Comparison of ENCODE assay signal across 13 cellular contexts in genomic region chr20:18465536-18466200, GRCh38. TPM values are rescaled to one million over a fixed set of nuclear protein-coding genes. Genes with fewer than 3 reads are reported as not detected.
A peak's percentile ranks its signal among the peaks of the same experiment; 100 is the strongest.
DNase-seq lines count a peak whose midpoint lies in the region; ATAC-seq and TF ChIP-seq lines count a peak whose summit lies in the region.
"Had no signal": no experiment of that assay in that cellular context is flagged by ENCODE, and none has a peak within 500 bp of the region (broad histone marks: within the 10 kb centered on the region; RNA-seq: fewer than 3 reads in every experiment).

No MANE protein-coding gene starts in this region.

- WGBS in tibial nerve, 2 donors: 49% methylated on average over 6 of the region's 6 CpGs

- H3K4me1 ChIP-seq in neuron (ENCODE audit: insufficient read depth, low read length): peaks cover 18% of the 10 kb centered on the region
- H3K4me1 ChIP-seq in tibial nerve: peaks cover 0 to 28% (median 7%) of the 10 kb centered on the region in 4 donors

- H3K36me3 ChIP-seq in neuron (ENCODE audit: insufficient read depth, low read length) (peaks cover 11% of the 10 kb centered on the region), tibial nerve (peaks cover 0 to 11% (median 0%) of the 10 kb centered on the region in 3 donors)

- H3K4me3 ChIP-seq in LNCaP clone FGC (ENCODE audit: low read depth, low read length): peak overlapping the region; percentile 68
- peak overlapping the region in 44 of 59 donors; percentile 72 to 100 (median 97) for H3K4me3 ChIP-seq in dorsolateral prefrontal cortex
- peak overlapping the region; percentile 91 for H3K4me3 ChIP-seq in neuron (ENCODE audit: low read length)
- H3K4me3 ChIP-seq in tibial nerve: no peak overlapping the region

- peaks cover 13% of the 10 kb centered on the region for H3K4me1 Mint-ChIP-seq in T-helper 1 cell treated with Interleukin-12 subunit alpha and Interleukin-12 subunit beta and Interleukin-4 antibody, amounts not matched to agents 30 μg/mL and 1 μg/mL, for 36 hours (ENCODE audit: low read depth)

- H3K4me3 Mint-ChIP-seq in T-helper 1 cell treated with Interleukin-12 subunit alpha and Interleukin-12 subunit beta and Interleukin-4 antibody, amounts not matched to agents 30 μg/mL and 1 μg/mL, for 36 hours: peak overlapping the region; percentile 99

- no peaks in the 10 kb centered on the region for H3K9me3 ChIP-seq in neuron (ENCODE audit: low read length)
- no peaks in the 10 kb centered on the region for H3K9me3 ChIP-seq in tibial nerve
- H3K9me3 ChIP-seq: gastrocnemius medialis, sigmoid colon had no signal

- DNase-seq in T-helper 1 cell: no peak
- no peak for DNase-seq in LNCaP clone FGC (ENCODE audit: low read depth)
- no peak for DNase-seq in dorsolateral prefrontal cortex
- no peak for DNase-seq in tibial nerve (ENCODE audit: low spot score in 2 of 2)
- DNase-seq: gastrocnemius medialis; NCI-H1092; Right ventricle myocardium superior; sigmoid colon; stimulated activated naive B cell treated with anti-CD40 and anti-IgM and Interleukin-4, amounts not matched to agents 10 μg/mL and 1 μg/mL and 100 μg/mL, for 72 hours had no signal

- peaks cover 5% of the 10 kb centered on the region for H3K36me3 Mint-ChIP-seq in T-helper 1 cell treated with Interleukin-12 subunit alpha and Interleukin-12 subunit beta and Interleukin-4 antibody, amounts not matched to agents 30 μg/mL and 1 μg/mL, for 36 hours (ENCODE audit: low read depth)

- TF ChIP-seq CTCF in LNCaP clone FGC (IDR thresholded peaks at IDR 0.05; ENCODE audit: control insufficient read depth, extremely low read depth, insufficient read depth): no peak
- TF ChIP-seq CTCF in dorsolateral prefrontal cortex (IDR thresholded peaks at IDR 0.05 in 54 of 56, conservative IDR thresholded peaks at IDR 0.05 in 2 of 56; ENCODE audit: low read depth in 1 of 56, partially characterized antibody in 56 of 56): no peak
- TF ChIP-seq CTCF in tibial nerve (IDR thresholded peaks at IDR 0.05): no peak

- H3K9me3 Mint-ChIP-seq in T-helper 1 cell treated with Interleukin-12 subunit alpha and Interleukin-12 subunit beta and Interleukin-4 antibody, amounts not matched to agents 30 μg/mL and 1 μg/mL, for 36 hours: no peaks in the 10 kb centered on the region
- H3K9me3 Mint-ChIP-seq: stimulated activated naive B cell treated with anti-CD40 and anti-IgM and Interleukin-4, amounts not matched to agents 10 μg/mL and 1 μg/mL and 100 μg/mL, for 72 hours had no signal

- TF ChIP-seq POLR2A in tibial nerve (IDR thresholded peaks at IDR 0.05): no peak

- peak overlapping the region in 1 of 59 donors; percentile 89 for H3K27ac ChIP-seq in dorsolateral prefrontal cortex
- no peak overlapping the region for H3K27ac ChIP-seq in tibial nerve

- H3K27me3 ChIP-seq in dorsolateral prefrontal cortex (no peaks in the 10 kb centered on the region), neuron (ENCODE audit: insufficient read depth, low read length) (no peaks in the 10 kb centered on the region), tibial nerve (no peaks in the 10 kb centered on the region)
- H3K27me3 ChIP-seq: gastrocnemius medialis, sigmoid colon had no signal

- intact Hi-C loops in dorsolateral prefrontal cortex (cut with DNase I): loop anchor here (2.0 to 5.0 kb wide), 3 partner anchors 41 to 498 kb away; partner anchors contain the start of genes MGME1 (in 1 of the 2), SEC23B (in 1 of the 2) and SNX5 (in 1 of the 2)

- H3K27me3 Mint-ChIP-seq in T-helper 1 cell treated with Interleukin-12 subunit alpha and Interleukin-12 subunit beta and Interleukin-4 antibody, amounts not matched to agents 30 μg/mL and 1 μg/mL, for 36 hours (ENCODE audit: low read depth): no peaks in the 10 kb centered on the region
- H3K27me3 Mint-ChIP-seq: stimulated activated naive B cell treated with anti-CD40 and anti-IgM and Interleukin-4, amounts not matched to agents 10 μg/mL and 1 μg/mL and 100 μg/mL, for 72 hours had no signal

- H2AFZ ChIP-seq in neuron (ENCODE audit: low read depth, low read length): peak overlapping the region; percentile 81

- ATAC-seq in HG03565 (IDR thresholded peaks at IDR 0.05; ENCODE audit: unreplicated experiment) (no peak), GM21576 (IDR thresholded peaks at IDR 0.05; ENCODE audit: unreplicated experiment) (no peak)

- no peak overlapping the region for H3K27ac Mint-ChIP-seq in T-helper 1 cell treated with Interleukin-12 subunit alpha and Interleukin-12 subunit beta and Interleukin-4 antibody, amounts not matched to agents 30 μg/mL and 1 μg/mL, for 36 hours

- no peak for TF ChIP-seq EP300 in tibial nerve (IDR thresholded peaks at IDR 0.05)

RNA-seq across cellular contexts. Expression of gene DZANK1, which starts 1.2 kb away (rescaled TPM):
- total RNA-seq in dorsolateral prefrontal cortex (10 to 100 TPM in 45 of 120 experiments, 1 to 10 TPM in 75; 5.0 to 14.4 (median 9.3) TPM), tibial nerve (1 to 10 TPM; 1.6 to 4.2 (median 2.8) TPM)

RNA-seq across cellular contexts. Expression of gene POLR3F, which starts 1.5 kb away (rescaled TPM):
- 10 to 100 TPM in 118 of 120 experiments, 1 to 10 TPM in 2; 6.7 to 24.6 (median 16.5) TPM for total RNA-seq in dorsolateral prefrontal cortex
- 10 to 100 TPM in 1 of 4 donors, 1 to 10 TPM in 3; 4.5 to 10.1 (median 7.7) TPM for total RNA-seq in tibial nerve

RNA-seq across cellular contexts. Expression of gene RBBP9, which starts 31.4 kb away (rescaled TPM):
- 10 to 100 TPM in 74 of 120 experiments, 1 to 10 TPM in 46; 6.4 to 19.2 (median 10.8) TPM for total RNA-seq in dorsolateral prefrontal cortex
- 10 to 100 TPM in 3 of 4 donors, 1 to 10 TPM in 1; 7.6 to 17.0 (median 12.2) TPM for total RNA-seq in tibial nerve

RNA-seq across cellular contexts. Expression of gene SEC23B, which starts 42.1 kb away (rescaled TPM):
- total RNA-seq in dorsolateral prefrontal cortex: 10 to 100 TPM; 31.0 to 72.0 (median 46.7) TPM
- total RNA-seq in tibial nerve: 10 to 100 TPM; 21.4 to 48.1 (median 30.5) TPM

Comparison
In these comparisons a context has a peak if more than half of its experiments do, and no peak if none do; other contexts are left out.
1. H3K4me3 ChIP-seq: peak in LNCaP clone FGC (single experiment), dorsolateral prefrontal cortex (44 of 59) and neuron (single experiment); none in tibial nerve (0 of 4).